ENCODE assay signal across 8 cellular contexts in genomic region chr11:14520902-14521151, GRCh38. TPM values are rescaled to one million over a fixed set of nuclear protein-coding genes. Genes with fewer than 3 reads are reported as not detected.
DNase-seq lines count a peak whose midpoint lies in the region; ATAC-seq and TF ChIP-seq lines count a peak whose summit lies in the region.

No MANE protein-coding gene starts in this region.

- no peaks in the 10 kb centered on the region for H3K9me3 Mint-ChIP-seq in activated CD4-positive, alpha-beta T cell treated with anti-CD3 and anti-CD28 coated beads, Interleukin-2, amount 10 ng/mL, durations not matched to agents 7 days and 5 days
- H3K9me3 Mint-ChIP-seq in activated naive CD4-positive, alpha-beta T cell treated with anti-CD3 and anti-CD28 coated beads, Interleukin-2, amount 50 U/mL, for 72 hours, result no peaks in the 10 kb centered on the region
- H3K9me3 Mint-ChIP-seq in immature natural killer cell, result no peaks in the 10 kb centered on the region

- WGBS in testis, 2 donors, result 19 to 20% methylated on average over 6 of the region's 6 CpGs

- ATAC-seq in activated naive CD4-positive, alpha-beta T cell treated with anti-CD3 and anti-CD28 coated beads, Interleukin-2, amount 50 U/mL, for 72 hours, result no peak

- TF ChIP-seq CTCF in testis (IDR thresholded peaks at IDR 0.05), result no peak

- H3K27me3 ChIP-seq in testis, result no peaks in the 10 kb centered on the region

- peaks cover 35% of the 10 kb centered on the region for H3K36me3 Mint-ChIP-seq in activated CD4-positive, alpha-beta T cell treated with anti-CD3 and anti-CD28 coated beads, Interleukin-2, amount 10 ng/mL, durations not matched to agents 7 days and 5 days (ENCODE audit: low read depth)
- H3K36me3 Mint-ChIP-seq in activated naive CD4-positive, alpha-beta T cell treated with anti-CD3 and anti-CD28 coated beads, Interleukin-2, amount 50 U/mL, for 72 hours, result peaks cover 17 to 33% of the 10 kb centered on the region in 2 donors
- peaks cover 0 to 15% (median 0%) of the 10 kb centered on the region in 3 donors for H3K36me3 Mint-ChIP-seq in immature natural killer cell

- peaks cover 17% of the 10 kb centered on the region for H3K4me1 ChIP-seq in testis

- H3K9me3 ChIP-seq in testis, result no peaks in the 10 kb centered on the region

- H3K27me3 Mint-ChIP-seq in activated CD4-positive, alpha-beta T cell treated with anti-CD3 and anti-CD28 coated beads, Interleukin-2, amount 10 ng/mL, durations not matched to agents 7 days and 5 days, result no peaks in the 10 kb centered on the region
- H3K27me3 Mint-ChIP-seq in immature natural killer cell (ENCODE audit: low read depth in 3 of 3), result peaks cover 0 to 7% (median 3%) of the 10 kb centered on the region in 3 donors

- H3K4me1 Mint-ChIP-seq in activated CD4-positive, alpha-beta T cell treated with anti-CD3 and anti-CD28 coated beads, Interleukin-2, amount 10 ng/mL, durations not matched to agents 7 days and 5 days, result peaks cover 32% of the 10 kb centered on the region
- peaks cover 31 to 39% of the 10 kb centered on the region in 2 donors for H3K4me1 Mint-ChIP-seq in immature natural killer cell

- CTCF ChIA-PET in activated CD4-positive, alpha-beta T cell treated with anti-CD3 and anti-CD28 coated beads, Interleukin-2, amount 10 ng/mL, durations not matched to agents 7 days and 5 days (lab: Charles Lee), result interaction anchor here (0.7 to 1.5 kb wide), 8 partner anchors 10 to 387 kb away, joined by 3 to 10 read pairs (median 5); partner anchors contain the start of gene CYP2R1

- peak overlapping the region in 1 of 2 donors; percentile 93 for H3K27ac ChIP-seq in testis

- no peaks in the 10 kb centered on the region for H3K36me3 ChIP-seq in testis (ENCODE audit: low read depth, missing control alignments)

- H3K4me3 ChIP-seq in testis, result peak overlapping the region; percentile 86 to 94

- POLR2A ChIA-PET in activated CD4-positive, alpha-beta T cell treated with anti-CD3 and anti-CD28 coated beads, Interleukin-2, amount 10 ng/mL, durations not matched to agents 7 days and 5 days (lab: Charles Lee), result interaction anchor here (1.3 to 1.4 kb wide), 2 partner anchors 124 to 125 kb away, joined by 6 read pairs; no protein-coding TSS in a partner anchor

- intact Hi-C loops in testis (cut with DNase I; ENCODE audit: low total_unique reads), result no loop called here

- TF ChIP-seq POLR2A in testis (IDR thresholded peaks at IDR 0.05), result no peak

- DNase-seq in activated CD4-positive, alpha-beta T cell treated with anti-CD3 and anti-CD28 coated beads, Interleukin-2, amount 10 ng/mL, durations not matched to agents 7 days and 5 days, result no peak
- no peak for DNase-seq in activated CD4-positive, alpha-beta T cell treated with anti-CD3 and anti-CD28 coated beads for 4 hours
- DNase-seq in activated naive CD4-positive, alpha-beta T cell treated with anti-CD3 and anti-CD28 coated beads, Interleukin-2, amount 50 U/mL, for 72 hours (ENCODE audit: low spot score in 2 of 2), result no peak
- DNase-seq in immature natural killer cell (no peak), testis (no peak), HK-2 (ENCODE audit: unreplicated experiment) (no peak), NCI-H1436 (lab: John Stamatoyannopoulos, UW) (no peak)
- DNase-seq in activated CD4-positive, CD25-positive, alpha-beta regulatory T cell (lab: John Stamatoyannopoulos, UW), result no peak

- H3K4me3 Mint-ChIP-seq in activated CD4-positive, alpha-beta T cell treated with anti-CD3 and anti-CD28 coated beads, Interleukin-2, amount 10 ng/mL, durations not matched to agents 7 days and 5 days, result peak overlapping the region; percentile 97
- peak overlapping the region; percentile 94 to 99 (median 96) for H3K4me3 Mint-ChIP-seq in immature natural killer cell

- peak overlapping the region; percentile 96 for H3K27ac Mint-ChIP-seq in activated CD4-positive, alpha-beta T cell treated with anti-CD3 and anti-CD28 coated beads, Interleukin-2, amount 10 ng/mL, durations not matched to agents 7 days and 5 days
- H3K27ac Mint-ChIP-seq in activated naive CD4-positive, alpha-beta T cell treated with anti-CD3 and anti-CD28 coated beads, Interleukin-2, amount 50 U/mL, for 72 hours, result peak overlapping the region; percentile 97 to 99
- H3K27ac Mint-ChIP-seq in immature natural killer cell, result peak overlapping the region; percentile 93 to 98 (median 96)

RNA-seq across cellular contexts. Expression of gene PSMA1, which starts 0.6 kb away (rescaled TPM):
- total RNA-seq in activated CD4-positive, alpha-beta T cell treated with anti-CD3 and anti-CD28 coated beads, Interleukin-2, amount 10 ng/mL, durations not matched to agents 7 days and 5 days, result 100 to 1,000 TPM; 183 to 195 TPM
- total RNA-seq in activated naive CD4-positive, alpha-beta T cell treated with anti-CD3 and anti-CD28 coated beads, Interleukin-2, amount 50 U/mL, for 72 hours, result 100 to 1,000 TPM; 234 to 281 TPM
- 100 to 1,000 TPM; 181 to 440 (median 187) TPM for polyA plus RNA-seq in immature natural killer cell
- total RNA-seq in testis, result 10 to 100 TPM; 74.7 to 95.5 TPM
- 117 TPM for polyA plus RNA-seq in testis (ENCODE audit: insufficient read depth, low read depth, low replicate concordance)

RNA-seq across cellular contexts. Expression of gene COPB1, which starts 21.2 kb away (rescaled TPM):
- 100 to 1,000 TPM in 1 of 2 experiments, 10 to 100 TPM in 1; 99.3 to 109 TPM for total RNA-seq in activated CD4-positive, alpha-beta T cell treated with anti-CD3 and anti-CD28 coated beads, Interleukin-2, amount 10 ng/mL, durations not matched to agents 7 days and 5 days
- total RNA-seq in activated naive CD4-positive, alpha-beta T cell treated with anti-CD3 and anti-CD28 coated beads, Interleukin-2, amount 50 U/mL, for 72 hours, result 100 to 1,000 TPM in 1 of 2 donors, 10 to 100 TPM in 1; 90.5 to 110 TPM
- polyA plus RNA-seq in immature natural killer cell, result 100 to 1,000 TPM in 2 of 3 donors, 10 to 100 TPM in 1; 71.0 to 133 (median 106) TPM
- 10 to 100 TPM; 83.5 to 87.3 TPM for total RNA-seq in testis
- 71.7 TPM for polyA plus RNA-seq in testis (ENCODE audit: insufficient read depth, low read depth, low replicate concordance)
